22 cellular contexts compared by ENCODE assay signal in the genomic region with DNA sequence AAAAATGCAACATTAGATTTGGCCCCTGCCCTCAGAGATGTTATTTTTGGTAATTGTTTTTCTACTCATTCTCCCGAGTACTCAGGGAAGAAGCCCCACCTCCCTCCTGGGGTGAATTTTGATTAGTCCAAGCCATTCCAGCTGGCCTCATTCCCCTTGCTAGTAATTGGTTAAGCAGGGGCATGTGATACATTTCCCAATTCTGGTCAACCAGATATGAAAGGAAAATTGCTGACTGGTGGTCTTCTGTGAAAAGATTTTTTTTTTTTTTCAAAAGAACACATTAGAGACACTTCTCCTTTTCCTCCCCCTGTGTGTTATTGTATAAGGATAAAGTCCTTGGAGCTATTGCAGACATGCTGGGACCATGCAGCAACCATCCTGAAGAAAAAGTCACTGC.
DNase-seq lines count a peak whose midpoint lies in the region; ATAC-seq, FAIRE-seq and TF ChIP-seq lines count a peak whose summit lies in the region.
"Had no signal": no experiment of that assay in that cellular context is flagged by ENCODE, and none has a peak within 500 bp of the region (broad histone marks: within the 10 kb centered on the region; RNA-seq: fewer than 3 reads in every experiment).

No MANE protein-coding gene starts in this region.

- peaks cover 37% of the 10 kb centered on the region for H3K27me3 ChIP-seq in left ventricle myocardium inferior (ENCODE audit: low read depth)
- peaks cover 19 to 37% of the 10 kb centered on the region in 2 experiments for H3K27me3 ChIP-seq in K562 (ENCODE audit: control insufficient read depth in 2 of 2, insufficient read depth in 2 of 2, low read length in 2 of 2)

- H3K4me1 ChIP-seq in left ventricle myocardium inferior (peaks cover 21% of the 10 kb centered on the region), K562 (replicated peaks in 1 of 2; ENCODE audit: control insufficient read depth in 2 of 2, insufficient read depth in 2 of 2, low read length in 2 of 2) (peaks cover 4 to 5% of the 10 kb centered on the region in 2 experiments; a peak in 4 of 5 replicates)
- H3K4me1 ChIP-seq: BLaER1 had no signal

- in situ Hi-C loops in K562 (cut with MboI): no loop called here

- no peak overlapping the region for H3K4me2 ChIP-seq in K562 (ENCODE audit: insufficient read depth, low read length)
- H3K4me2 ChIP-seq: BLaER1 had no signal

- no peak for TF ChIP-seq EP300 in K562 (IDR thresholded peaks at IDR 0.05; ENCODE audit: low read length)

- no peak overlapping the region for H2AFZ ChIP-seq in K562 (ENCODE audit: low read depth, low read length)

- no peaks in the 10 kb centered on the region for H3K36me3 ChIP-seq in left ventricle myocardium inferior
- no peaks in the 10 kb centered on the region for H3K36me3 ChIP-seq in K562 (ENCODE audit: control insufficient read depth, insufficient read depth, low read length)
- H3K36me3 ChIP-seq: BLaER1 had no signal

- no peaks in the 10 kb centered on the region for H4K20me1 ChIP-seq in K562 (replicated peaks; ENCODE audit: control insufficient read depth, insufficient read depth, low read length)
- H4K20me1 ChIP-seq: BLaER1 had no signal

- TF ChIP-seq POLR2A in K562 (conservative IDR thresholded peaks at IDR 0.05): no peak

- H3K4me3 ChIP-seq in left ventricle myocardium inferior: no peak overlapping the region
- H3K4me3 ChIP-seq in K562: no peak overlapping the region
- H3K4me3 ChIP-seq: BLaER1 had no signal

- ATAC-seq in Right ventricle myocardium superior (ENCODE audit: poor library complexity) (peak; percentile 27), K562 (no peak)
- ATAC-seq: PC-3 had no signal

- POLR2A ChIA-PET in K562 (lab: Yijun Ruan, JAX): no interaction called here

- H3K27ac ChIP-seq in left ventricle myocardium inferior (replicated peaks): no peak overlapping the region
- no peak overlapping the region for H3K27ac ChIP-seq in K562 (ENCODE audit: extremely low read depth, low read depth, low read length)
- H3K27ac ChIP-seq: 22Rv1, BLaER1, HL-60 had no signal

- no peak for FAIRE-seq in K562 (lab: Jason Lieb, UNC)
- FAIRE-seq: GM12891 had no signal

- TF ChIP-seq RAD21 in K562 (CRISPR knock-in tag; conservative IDR thresholded peaks at IDR 0.05 in 1 of 2, IDR thresholded peaks at IDR 0.05 in 1 of 2): no peak

- no peaks in the 10 kb centered on the region for H3K79me2 ChIP-seq in K562 (ENCODE audit: control insufficient read depth, insufficient read depth, low read length)

- H3K9ac ChIP-seq in K562 (ENCODE audit: insufficient read depth in 1 of 2, low read depth in 2 of 2, low read length in 2 of 2): no peak overlapping the region
- H3K9ac ChIP-seq: BLaER1 had no signal

- BruUV-seq in K562 (replicated peaks; lab: Mats Ljungman, UMichigan): no TSS peak

- WGBS in K562 (ENCODE audit: insufficient coverage, low coverage, missing lambda C conversion rate): 0% methylated on average over 1 of the region's 1 CpG

- H3K9me3 ChIP-seq in left ventricle myocardium inferior (replicated peaks) (no peaks in the 10 kb centered on the region), K562 (replicated peaks; ENCODE audit: control insufficient read depth, insufficient read depth, low read depth, low read length) (no peaks in the 10 kb centered on the region)
- H3K9me3 ChIP-seq: BLaER1 had no signal

- DNase-seq in DMS 273 (lab: John Stamatoyannopoulos, UW; ENCODE audit: unreplicated experiment): peak; percentile 10
- DNase-seq in DMS 273 treated with DMSO at 0.1 percent for 48 hours (lab: John Stamatoyannopoulos, UW): no peak
- no peak for DNase-seq in Right ventricle myocardium superior
- no peak for DNase-seq in left ventricle myocardium inferior
- no peak for DNase-seq in K562 (ENCODE audit: extremely low read depth in 1 of 4, low spot score in 3 of 4)
- no peak for DNase-seq in anterior cingulate cortex (lab: John Stamatoyannopoulos, UW)
- no peak for DNase-seq in SK-N-DZ (ENCODE audit: low spot score)
- DNase-seq: CD4-positive, CD25-positive, alpha-beta regulatory T cell; GF-D8; H7; Kasumi-1; NCI-H1105 treated with DMSO at 0.1 percent for 48 hours; NCI-H146; NCI-H2029; NCI-H526 treated with DMSO at 0.1 percent for 48 hours; NK-92 treated with Interleukin-12 subunit alpha and Interleukin-12 subunit beta, amount 100 ng/mL, for 24 hours; PC-3; SW 1271 had no signal

- no peak for TF ChIP-seq CTCF in left ventricle myocardium inferior (IDR thresholded peaks at IDR 0.05; ENCODE audit: borderline replicate concordance)
- no peak for TF ChIP-seq CTCF in K562 (IDR thresholded peaks at IDR 0.05 in 2 of 3, conservative IDR thresholded peaks at IDR 0.05 in 1 of 3; ENCODE audit: insufficient read depth in 2 of 3, low read depth in 1 of 3, low read length in 3 of 3)

- CTCF ChIA-PET in K562 (lab: Yijun Ruan, JAX; ENCODE audit: low intra/inter-chr PET ratio): no interaction called here

- H3K9me1 ChIP-seq in K562 (ENCODE audit: control insufficient read depth, insufficient read depth, low read length): no peaks in the 10 kb centered on the region

- intact Hi-C loops in Right ventricle myocardium superior (cut with DNase I): no loop called here
- intact Hi-C loops in left ventricle myocardium inferior (cut with micrococcal nuclease): no loop called here
- intact Hi-C loops in K562 (cut with micrococcal nuclease): no loop called here

TF ChIP-seq in K562, 482 proteins besides CTCF, POLR2A, EP300 and RAD21 (continues in another document):
- no peak for TF ChIP-seq GATA2 (CRISPR knock-in tag; IDR thresholded peaks at IDR 0.05)
- peak; percentile 22; the same call in 1 of the 2 replicates for TF ChIP-seq MAFF (IDR thresholded peaks at IDR 0.05; ENCODE audit: low read length)
- TF ChIP-seq TCF7 (IDR thresholded peaks at IDR 0.05; ENCODE audit: borderline replicate concordance): no peak
- TF ChIP-seq PTRF (tag; IDR thresholded peaks at IDR 0.05): no peak
- TF ChIP-seq SMARCC2 (IDR thresholded peaks at IDR 0.05; ENCODE audit: low read depth): no peak
- TF ChIP-seq, protein P1, sequence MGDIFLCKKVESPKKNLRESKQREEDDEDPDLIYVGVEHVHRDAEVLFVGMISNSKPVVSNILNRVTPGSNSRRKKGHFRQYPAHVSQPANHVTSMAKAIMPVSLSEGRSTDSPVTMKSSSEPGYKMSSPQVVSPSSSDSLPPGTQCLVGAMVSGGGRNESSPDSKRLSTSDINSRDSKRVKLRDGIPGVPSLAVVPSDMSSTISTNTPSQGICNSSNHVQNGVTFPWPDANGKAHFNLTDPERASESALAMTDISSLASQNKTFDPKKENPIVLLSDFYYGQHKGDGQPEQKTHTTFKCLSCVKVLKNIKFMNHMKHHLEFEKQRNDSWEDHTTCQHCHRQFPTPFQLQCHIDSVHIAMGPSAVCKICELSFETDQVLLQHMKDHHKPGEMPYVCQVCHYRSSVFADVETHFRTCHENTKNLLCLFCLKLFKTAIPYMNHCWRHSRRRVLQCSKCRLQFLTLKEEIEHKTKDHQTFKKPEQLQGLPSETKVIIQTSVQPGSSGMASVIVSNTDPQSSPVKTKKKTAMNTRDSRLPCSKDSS (IDR thresholded peaks at IDR 0.05; ENCODE audit: low read depth, partially characterized antibody): no peak
- peak; percentile 62 for TF ChIP-seq ZNF316 (IDR thresholded peaks at IDR 0.05)
- TF ChIP-seq NFYB (IDR thresholded peaks at IDR 0.05; ENCODE audit: extremely low read depth, insufficient read length): peak; percentile 15
- no peak for TF ChIP-seq HCFC1 (IDR thresholded peaks at IDR 0.05; ENCODE audit: low read depth, low read length)
- TF ChIP-seq, protein P2, sequence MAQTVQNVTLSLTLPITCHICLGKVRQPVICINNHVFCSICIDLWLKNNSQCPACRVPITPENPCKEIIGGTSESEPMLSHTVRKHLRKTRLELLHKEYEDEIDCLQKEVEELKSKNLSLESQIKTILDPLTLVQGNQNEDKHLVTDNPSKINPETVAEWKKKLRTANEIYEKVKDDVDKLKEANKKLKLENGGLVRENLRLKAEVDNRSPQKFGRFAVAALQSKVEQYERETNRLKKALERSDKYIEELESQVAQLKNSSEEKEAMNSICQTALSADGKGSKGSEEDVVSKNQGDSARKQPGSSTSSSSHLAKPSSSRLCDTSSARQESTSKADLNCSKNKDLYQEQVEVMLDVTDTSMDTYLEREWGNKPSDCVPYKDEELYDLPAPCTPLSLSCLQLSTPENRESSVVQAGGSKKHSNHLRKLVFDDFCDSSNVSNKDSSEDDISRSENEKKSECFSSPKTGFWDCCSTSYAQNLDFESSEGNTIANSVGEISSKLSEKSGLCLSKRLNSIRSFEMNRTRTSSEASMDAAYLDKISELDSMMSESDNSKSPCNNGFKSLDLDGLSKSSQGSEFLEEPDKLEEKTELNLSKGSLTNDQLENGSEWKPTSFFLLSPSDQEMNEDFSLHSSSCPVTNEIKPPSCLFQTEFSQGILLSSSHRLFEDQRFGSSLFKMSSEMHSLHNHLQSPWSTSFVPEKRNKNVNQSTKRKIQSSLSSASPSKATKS (CRISPR knock-in tag; IDR thresholded peaks at IDR 0.05): no peak
- TF ChIP-seq ZNF764 (CRISPR knock-in tag; IDR thresholded peaks at IDR 0.05; ENCODE audit: low read depth): no peak
- TF ChIP-seq ZNF146 (CRISPR knock-in tag; IDR thresholded peaks at IDR 0.05; ENCODE audit: unreplicated experiment): no peak
- no peak for TF ChIP-seq SAP30 (IDR thresholded peaks at IDR 0.05; ENCODE audit: borderline replicate concordance, insufficient read depth, low read depth, low read length, poor library complexity, severe bottlenecking)
- no peak for TF ChIP-seq MCM2 (IDR thresholded peaks at IDR 0.05; ENCODE audit: low read depth)
- no peak for TF ChIP-seq ZNF408 (CRISPR knock-in tag; IDR thresholded peaks at IDR 0.05; ENCODE audit: low read depth)
- no peak for TF ChIP-seq ZNF79 (CRISPR knock-in tag; IDR thresholded peaks at IDR 0.05; ENCODE audit: low read depth)
- TF ChIP-seq RFX7 (CRISPR knock-in tag; IDR thresholded peaks at IDR 0.05): no peak
- TF ChIP-seq, protein P3, sequence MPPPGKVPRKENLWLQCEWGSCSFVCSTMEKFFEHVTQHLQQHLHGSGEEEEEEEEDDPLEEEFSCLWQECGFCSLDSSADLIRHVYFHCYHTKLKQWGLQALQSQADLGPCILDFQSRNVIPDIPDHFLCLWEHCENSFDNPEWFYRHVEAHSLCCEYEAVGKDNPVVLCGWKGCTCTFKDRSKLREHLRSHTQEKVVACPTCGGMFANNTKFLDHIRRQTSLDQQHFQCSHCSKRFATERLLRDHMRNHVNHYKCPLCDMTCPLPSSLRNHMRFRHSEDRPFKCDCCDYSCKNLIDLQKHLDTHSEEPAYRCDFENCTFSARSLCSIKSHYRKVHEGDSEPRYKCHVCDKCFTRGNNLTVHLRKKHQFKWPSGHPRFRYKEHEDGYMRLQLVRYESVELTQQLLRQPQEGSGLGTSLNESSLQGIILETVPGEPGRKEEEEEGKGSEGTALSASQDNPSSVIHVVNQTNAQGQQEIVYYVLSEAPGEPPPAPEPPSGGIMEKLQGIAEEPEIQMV (tag; conservative IDR thresholded peaks at IDR 0.05; ENCODE audit: low read depth): no peak
